13 cellular contexts compared by ENCODE assay signal in the genomic region with DNA sequence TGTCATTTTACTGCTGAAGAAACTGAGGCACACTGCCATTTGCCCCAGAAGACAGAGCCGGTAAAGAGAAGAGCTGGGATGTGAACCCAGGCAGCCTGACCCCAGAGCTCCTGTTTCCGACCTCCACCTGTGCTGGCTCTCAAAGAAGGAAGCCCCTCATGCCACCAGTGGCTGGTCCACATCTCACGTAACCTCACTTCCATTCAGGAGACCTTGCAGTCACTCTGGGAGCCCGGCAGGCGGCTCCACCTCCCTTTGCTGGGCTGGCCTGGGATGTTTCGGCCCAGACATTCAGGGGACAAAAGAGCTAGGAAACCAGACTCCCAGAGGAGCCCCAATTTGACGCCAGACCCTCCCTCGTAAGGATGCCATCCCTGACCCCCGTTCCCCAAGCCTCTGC. TPM values are rescaled to one million over a fixed set of nuclear protein-coding genes. Genes with fewer than 3 reads are reported as not detected.
A peak's percentile ranks its signal among the peaks of the same experiment; 100 is the strongest.
DNase-seq lines count a peak whose midpoint lies in the region; ATAC-seq and TF ChIP-seq lines count a peak whose summit lies in the region.
"Had no signal": no experiment of that assay in that cellular context is flagged by ENCODE, and none has a peak within 500 bp of the region (broad histone marks: within the 10 kb centered on the region; RNA-seq: fewer than 3 reads in every experiment).

No MANE protein-coding gene starts in this region.

- TF ChIP-seq POLR2A in body of pancreas (IDR thresholded peaks at IDR 0.05): no peak

- H3K9me3 ChIP-seq in left ventricle myocardium inferior (replicated peaks) (no peaks in the 10 kb centered on the region), body of pancreas (no peaks in the 10 kb centered on the region), lower lobe of right lung (no peaks in the 10 kb centered on the region)
- H3K9me3 ChIP-seq: neutrophil had no signal

- intact Hi-C loops in left ventricle myocardium inferior (cut with micrococcal nuclease) (loop anchor here (10.0 kb wide), 2 partner anchors 99 to 229 kb away; partner anchors contain the start of gene OSGIN1), cardiac septum (cut with DNase I) (loop anchor here (5.0 to 10.0 kb wide), 3 partner anchors 37 to 301 kb away; partner anchors contain the start of genes DNAAF1 and HSDL1), body of pancreas (cut with DNase I) (loop anchor here (5.0 to 10.0 kb wide), 2 partner anchors 37 to 99 kb away; partner anchors contain the start of genes DNAAF1 and HSDL1), lower lobe of right lung (cut with DNase I) (no loop called here)

- TF ChIP-seq CTCF in left ventricle myocardium inferior (IDR thresholded peaks at IDR 0.05; ENCODE audit: borderline replicate concordance) (peak; percentile 57), body of pancreas (IDR thresholded peaks at IDR 0.05) (no peak), lower lobe of right lung (IDR thresholded peaks at IDR 0.05) (peak; percentile 29)

- H3K36me3 ChIP-seq in left ventricle myocardium inferior: peaks cover 48% of the 10 kb centered on the region
- H3K36me3 ChIP-seq in body of pancreas (replicated peaks in 1 of 2; ENCODE audit: insufficient read depth in 1 of 2, low read depth in 2 of 2): peaks cover 0 to 17% of the 10 kb centered on the region in 2 donors
- H3K36me3 ChIP-seq in lower lobe of right lung: peaks cover 49% of the 10 kb centered on the region

- peak overlapping the region; percentile 32 for H3K4me3 ChIP-seq in left ventricle myocardium inferior
- no peak overlapping the region for H3K4me3 ChIP-seq in body of pancreas
- no peak overlapping the region for H3K4me3 ChIP-seq in lower lobe of right lung

- H3K27ac ChIP-seq in left ventricle myocardium inferior (replicated peaks): peak overlapping the region; percentile 92
- H3K27ac ChIP-seq in body of pancreas: peak overlapping the region in 3 of 4 donors; percentile 11 to 49 (median 20)
- H3K27ac ChIP-seq in lower lobe of right lung: peak overlapping the region; percentile 85
- H3K27ac ChIP-seq: neutrophil had no signal

- H3K4me1 ChIP-seq in left ventricle myocardium inferior (peaks cover 81% of the 10 kb centered on the region), body of pancreas (peaks cover 34% of the 10 kb centered on the region), lower lobe of right lung (peaks cover 36% of the 10 kb centered on the region)

- WGBS in body of pancreas, 2 donors: 72 to 84% methylated on average over 4 to 9 of the region's 9 CpGs

- H3K27me3 ChIP-seq in left ventricle myocardium inferior (ENCODE audit: low read depth) (no peaks in the 10 kb centered on the region), body of pancreas (no peaks in the 10 kb centered on the region), lower lobe of right lung (ENCODE audit: low read depth) (no peaks in the 10 kb centered on the region)
- H3K27me3 ChIP-seq: neutrophil had no signal

- ATAC-seq in body of pancreas (no peak), lower lobe of right lung (peak in 1 of 2 donors; percentile 19), GM21528 (IDR thresholded peaks at IDR 0.05; ENCODE audit: low FRiP score, unreplicated experiment) (no peak), GM19452 (IDR thresholded peaks at IDR 0.05; ENCODE audit: unreplicated experiment) (no peak)
- ATAC-seq: left lobe of liver had no signal

- no peak for DNase-seq in left ventricle myocardium inferior
- DNase-seq in cardiac septum (ENCODE audit: low spot score): no peak
- no peak for DNase-seq in body of pancreas
- no peak for DNase-seq in lower lobe of right lung
- DNase-seq in cortex of kidney (lab: John Stamatoyannopoulos, UW): no peak
- DNase-seq in NCI-H1417 (lab: John Stamatoyannopoulos, UW): no peak
- DNase-seq: activated CD4-positive, alpha-beta T cell treated with anti-CD3 and anti-CD28 coated beads, Interleukin-2, amount 10 ng/mL, durations not matched to agents 7 days and 5 days had no signal

RNA-seq across cellular contexts. Expression of gene TAF1C, which starts 2.9 kb away (rescaled TPM):
- total RNA-seq in left ventricle myocardium inferior (29.0 TPM), cardiac septum (20.9 TPM), body of pancreas (10 to 100 TPM; 33.5 to 80.8 TPM), lower lobe of right lung (60.6 TPM)

RNA-seq across cellular contexts. Expression of gene ADAD2, which starts 7.0 kb away (rescaled TPM):
- total RNA-seq in left ventricle myocardium inferior (0.52 TPM), cardiac septum (0.24 TPM), body of pancreas (1 to 10 TPM in 1 of 2 donors, not detected in 1; 4.0 TPM), lower lobe of right lung (not detected)
- total RNA-seq: activated CD4-positive, alpha-beta T cell treated with anti-CD3 and anti-CD28 coated beads, Interleukin-2, amount 10 ng/mL, durations not matched to agents 7 days and 5 days; activated T-helper 2 cell treated with anti-CD3 and anti-CD28 coated beads, Interferon-gamma antibody, Interleukin-2, Interleukin-4, amounts not matched to agents 10 μg/mL and 5 μg/mL and 100 μg/mL, durations not matched to agents 14 hours and 24 hours and 36 hours; left lobe of liver; M059J had no signal

RNA-seq across cellular contexts. Expression of gene DNAAF1, which starts 38.8 kb away (rescaled TPM):
- total RNA-seq in left ventricle myocardium inferior (0.14 TPM), cardiac septum (not detected), body of pancreas (1 to 10 TPM in 1 of 2 donors, under 1 TPM in 1; 0.99 to 1.3 TPM), lower lobe of right lung (18.8 TPM)
- total RNA-seq: left lobe of liver, M059J had no signal

RNA-seq across cellular contexts. Expression of gene HSDL1, which starts 38.9 kb away (rescaled TPM):
- total RNA-seq in left ventricle myocardium inferior: 23.8 TPM
- 17.4 TPM for total RNA-seq in cardiac septum
- 1 to 10 TPM; 6.3 to 8.0 TPM for total RNA-seq in body of pancreas
- total RNA-seq in lower lobe of right lung: 22.5 TPM

RNA-seq across cellular contexts. Expression of gene KCNG4, which starts 55.9 kb away (rescaled TPM):
- total RNA-seq in left ventricle myocardium inferior (not detected), cardiac septum (not detected), body of pancreas (not detected), lower lobe of right lung (not detected)
- total RNA-seq: activated CD4-positive, alpha-beta T cell treated with anti-CD3 and anti-CD28 coated beads, Interleukin-2, amount 10 ng/mL, durations not matched to agents 7 days and 5 days; activated T-helper 2 cell treated with anti-CD3 and anti-CD28 coated beads, Interferon-gamma antibody, Interleukin-2, Interleukin-4, amounts not matched to agents 10 μg/mL and 5 μg/mL and 100 μg/mL, durations not matched to agents 14 hours and 24 hours and 36 hours; left lobe of liver; M059J had no signal

Comparison
In these comparisons a context has a peak if more than half of its experiments do, and no peak if none do; other contexts are left out.
1. H3K27ac ChIP-seq: peak in every context shown above with its lines; median percentile 92 in left ventricle myocardium inferior; 85 in lower lobe of right lung; 20 in body of pancreas.
2. CTCF ChIP-seq: peak in left ventricle myocardium inferior (single experiment) and lower lobe of right lung (single experiment); none in body of pancreas (0 of 7).